ENCODE assay signal across 16 cellular contexts in genomic region chr5:172994405-172994804, GRCh38. TPM values are rescaled to one million over a fixed set of nuclear protein-coding genes. Genes with fewer than 3 reads are reported as not detected.
A peak's percentile ranks its signal among the peaks of the same experiment; 100 is the strongest.
DNase-seq lines count a peak whose midpoint lies in the region; ATAC-seq and TF ChIP-seq lines count a peak whose summit lies in the region.
"Had no signal": no experiment of that assay in that cellular context is flagged by ENCODE, and none has a peak within 500 bp of the region (broad histone marks: within the 10 kb centered on the region; RNA-seq: fewer than 3 reads in every experiment).

No MANE protein-coding gene starts in this region.

- BruUV-seq in Calu3 (replicated peaks; lab: Mats Ljungman, UMichigan) = no TSS peak

- DNase-seq in activated naive CD8-positive, alpha-beta T cell treated with anti-CD3 and anti-CD28 coated beads, Interleukin-2, amount 50 U/mL, for 24 hours = no peak
- DNase-seq in Calu3 (no peak), DMS79 (lab: John Stamatoyannopoulos, UW) (no peak)
- no peak for DNase-seq in central memory CD8-positive, alpha-beta T cell (ENCODE audit: low spot score in 2 of 2)
- no peak for DNase-seq in stimulated activated effector memory CD8-positive, alpha-beta T cell treated with anti-CD3 and anti-CD28 coated beads, Interleukin-12 subunit alpha, Interleukin-12 subunit beta, amount 100 ng/mL, for 72 hours (ENCODE audit: low spot score in 2 of 2)
- DNase-seq in stimulated activated naive CD4-positive, alpha-beta T cell (lab: John Stamatoyannopoulos, UW) = no peak
- DNase-seq: C1 segment of cervical spinal cord; CD4-positive, alpha-beta memory T cell; COR-L47; DMS53; H7 had no signal

- H3K4me1 Mint-ChIP-seq in activated naive CD8-positive, alpha-beta T cell (ENCODE audit: low read depth) = peaks cover 55% of the 10 kb centered on the region
- peaks cover 52% of the 10 kb centered on the region for H3K4me1 Mint-ChIP-seq in activated naive CD8-positive, alpha-beta T cell treated with anti-CD3 and anti-CD28 coated beads, Interleukin-2, amount 50 U/mL, for 24 hours
- H3K4me1 Mint-ChIP-seq in Calu3 (ENCODE audit: low read depth, unreplicated experiment) = peaks cover 7% of the 10 kb centered on the region
- H3K4me1 Mint-ChIP-seq in central memory CD8-positive, alpha-beta T cell = peaks cover 36% of the 10 kb centered on the region
- H3K4me1 Mint-ChIP-seq in stimulated activated effector memory CD8-positive, alpha-beta T cell treated with anti-CD3 and anti-CD28 coated beads, Interleukin-12 subunit alpha, Interleukin-12 subunit beta, amount 100 ng/mL, for 72 hours = peaks cover 35% of the 10 kb centered on the region
- H3K4me1 Mint-ChIP-seq: GM23338 had no signal

- CTCF ChIA-PET in Calu3 (lab: Charles Lee) = no interaction called here

- ATAC-seq in activated naive CD8-positive, alpha-beta T cell treated with anti-CD3 and anti-CD28 coated beads, Interleukin-2, amount 50 U/mL, for 24 hours = no peak
- ATAC-seq in central memory CD8-positive, alpha-beta T cell (replicated peaks; ENCODE audit: extremely low read depth, poor library complexity, severe bottlenecking) = no peak
- no peak for ATAC-seq in stimulated activated effector memory CD8-positive, alpha-beta T cell treated with anti-CD3 and anti-CD28 coated beads, Interleukin-12 subunit alpha, Interleukin-12 subunit beta, amount 100 ng/mL, for 72 hours
- ATAC-seq: GM12878, GM23338, K562 had no signal

- no peak overlapping the region for H3K4me3 Mint-ChIP-seq in activated naive CD8-positive, alpha-beta T cell
- H3K4me3 Mint-ChIP-seq in activated naive CD8-positive, alpha-beta T cell treated with anti-CD3 and anti-CD28 coated beads, Interleukin-2, amount 50 U/mL, for 24 hours = no peak overlapping the region
- H3K4me3 Mint-ChIP-seq in Calu3 (ENCODE audit: low read depth, unreplicated experiment) = no peak overlapping the region
- H3K4me3 Mint-ChIP-seq in central memory CD8-positive, alpha-beta T cell = no peak overlapping the region
- H3K4me3 Mint-ChIP-seq in stimulated activated effector memory CD8-positive, alpha-beta T cell treated with anti-CD3 and anti-CD28 coated beads, Interleukin-12 subunit alpha, Interleukin-12 subunit beta, amount 100 ng/mL, for 72 hours = no peak overlapping the region
- H3K4me3 Mint-ChIP-seq: B cell, GM23338 had no signal

- peaks cover 5% of the 10 kb centered on the region for H3K36me3 Mint-ChIP-seq in activated naive CD8-positive, alpha-beta T cell
- H3K36me3 Mint-ChIP-seq in activated naive CD8-positive, alpha-beta T cell treated with anti-CD3 and anti-CD28 coated beads, Interleukin-2, amount 50 U/mL, for 24 hours (ENCODE audit: low read depth) = peaks cover 49% of the 10 kb centered on the region
- H3K36me3 Mint-ChIP-seq in Calu3 (ENCODE audit: insufficient read depth, unreplicated experiment) = peaks cover 50% of the 10 kb centered on the region
- H3K36me3 Mint-ChIP-seq in central memory CD8-positive, alpha-beta T cell (ENCODE audit: insufficient read depth) = peaks cover 39% of the 10 kb centered on the region
- H3K36me3 Mint-ChIP-seq in stimulated activated effector memory CD8-positive, alpha-beta T cell treated with anti-CD3 and anti-CD28 coated beads, Interleukin-12 subunit alpha, Interleukin-12 subunit beta, amount 100 ng/mL, for 72 hours = peaks cover 98% of the 10 kb centered on the region

- peak overlapping the region; percentile 69 for H3K27ac Mint-ChIP-seq in activated naive CD8-positive, alpha-beta T cell
- no peak overlapping the region for H3K27ac Mint-ChIP-seq in activated naive CD8-positive, alpha-beta T cell treated with anti-CD3 and anti-CD28 coated beads, Interleukin-2, amount 50 U/mL, for 24 hours
- peak overlapping the region; percentile 8 for H3K27ac Mint-ChIP-seq in Calu3 (ENCODE audit: unreplicated experiment)
- H3K27ac Mint-ChIP-seq in central memory CD8-positive, alpha-beta T cell (ENCODE audit: low read depth) = peak overlapping the region; percentile 35
- H3K27ac Mint-ChIP-seq in stimulated activated effector memory CD8-positive, alpha-beta T cell treated with anti-CD3 and anti-CD28 coated beads, Interleukin-12 subunit alpha, Interleukin-12 subunit beta, amount 100 ng/mL, for 72 hours = peak overlapping the region; percentile 11
- H3K27ac Mint-ChIP-seq: B cell, GM23338 had no signal

- intact Hi-C loops in Calu3 (cut with micrococcal nuclease; ENCODE audit: unreplicated experiment) = no loop called here

- no peaks in the 10 kb centered on the region for H3K9me3 Mint-ChIP-seq in activated naive CD8-positive, alpha-beta T cell (ENCODE audit: low read depth)
- H3K9me3 Mint-ChIP-seq in activated naive CD8-positive, alpha-beta T cell treated with anti-CD3 and anti-CD28 coated beads, Interleukin-2, amount 50 U/mL, for 24 hours = no peaks in the 10 kb centered on the region
- no peaks in the 10 kb centered on the region for H3K9me3 Mint-ChIP-seq in Calu3 (ENCODE audit: low read depth, unreplicated experiment)
- no peaks in the 10 kb centered on the region for H3K9me3 Mint-ChIP-seq in central memory CD8-positive, alpha-beta T cell
- H3K9me3 Mint-ChIP-seq in stimulated activated effector memory CD8-positive, alpha-beta T cell treated with anti-CD3 and anti-CD28 coated beads, Interleukin-12 subunit alpha, Interleukin-12 subunit beta, amount 100 ng/mL, for 72 hours = no peaks in the 10 kb centered on the region
- H3K9me3 Mint-ChIP-seq: CD4-positive, alpha-beta memory T cell; GM23338 had no signal

- no peak for TF ChIP-seq CTCF in Calu3 (IDR thresholded peaks at IDR 0.05; ENCODE audit: unreplicated experiment)

- H3K27me3 Mint-ChIP-seq in activated naive CD8-positive, alpha-beta T cell = no peaks in the 10 kb centered on the region
- H3K27me3 Mint-ChIP-seq in activated naive CD8-positive, alpha-beta T cell treated with anti-CD3 and anti-CD28 coated beads, Interleukin-2, amount 50 U/mL, for 24 hours = no peaks in the 10 kb centered on the region
- H3K27me3 Mint-ChIP-seq in Calu3 (ENCODE audit: unreplicated experiment) = no peaks in the 10 kb centered on the region
- H3K27me3 Mint-ChIP-seq in central memory CD8-positive, alpha-beta T cell = no peaks in the 10 kb centered on the region
- H3K27me3 Mint-ChIP-seq: B cell; CD4-positive, alpha-beta memory T cell had no signal

RNA-seq across cellular contexts. Expression of gene ATP6V0E1, which starts 10.8 kb away (rescaled TPM):
- total RNA-seq in Calu3 (2022) = 256 and 261 TPM in 2 replicates

RNA-seq across cellular contexts. Expression of gene RPL26L1, which starts 35.2 kb away (rescaled TPM):
- 59.4 and 62.7 TPM in 2 replicates for total RNA-seq in Calu3 (2022)
